8 cellular contexts compared by ENCODE assay signal in the genomic region with DNA sequence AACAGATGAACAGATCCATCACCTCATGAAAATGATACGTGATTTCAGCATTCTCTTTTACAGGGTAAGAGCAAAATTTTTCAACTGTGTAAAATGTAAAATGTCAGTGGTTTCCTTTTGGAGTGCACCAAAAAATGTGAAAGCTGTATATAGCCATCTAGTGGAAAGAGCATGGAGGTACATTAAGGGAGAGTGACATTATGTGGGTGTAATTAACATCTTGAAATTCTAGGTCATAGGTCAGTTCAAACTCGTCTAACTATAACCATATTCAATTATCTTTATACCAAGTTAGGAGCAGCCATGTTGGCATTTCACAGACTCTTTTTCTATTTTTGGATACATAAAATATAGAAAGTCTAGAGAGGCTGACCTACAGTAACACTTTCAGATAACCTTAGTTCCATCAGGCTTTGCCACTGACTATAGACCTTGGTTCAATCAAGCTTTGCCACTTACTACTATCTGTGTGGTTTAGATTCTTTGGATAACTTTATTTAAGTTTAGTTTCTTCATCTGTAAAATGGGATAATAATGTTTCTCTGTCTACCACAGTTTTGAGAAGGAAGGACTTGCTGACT. TPM values are rescaled to one million over a fixed set of nuclear protein-coding genes. Genes with fewer than 3 reads are reported as not detected.
DNase-seq lines count a peak whose midpoint lies in the region; ATAC-seq, FAIRE-seq and TF ChIP-seq lines count a peak whose summit lies in the region.

No MANE protein-coding gene starts in this region.

- no peaks in the 10 kb centered on the region for H3K9me2 ChIP-seq in Karpas-422 (replicated peaks; ENCODE audit: insufficient read depth, low read length)

- H3K9me3 ChIP-seq in Karpas-422 (ENCODE audit: low read length) (no peaks in the 10 kb centered on the region), left ventricle myocardium inferior (replicated peaks) (no peaks in the 10 kb centered on the region)

- H3K4me1 ChIP-seq in Karpas-422 (ENCODE audit: low read length) (peaks cover 3% of the 10 kb centered on the region), left ventricle myocardium inferior (peaks cover 6% of the 10 kb centered on the region)

- H3K27ac ChIP-seq in Karpas-422 (ENCODE audit: low read length): no peak overlapping the region
- no peak overlapping the region for H3K27ac ChIP-seq in left ventricle myocardium inferior (replicated peaks)

- DNase-seq in Right ventricle myocardium superior (no peak), cardiac septum (ENCODE audit: low spot score) (no peak), H7 (peak; percentile 18), Karpas-422 (peak; percentile 62), left ventricle myocardium inferior (no peak), H54 (ENCODE audit: insufficient read length, low spot score) (no peak)
- DNase-seq in activated CD8-positive, alpha-beta T cell treated with anti-CD3 and anti-CD28 coated beads, Interleukin-2, amount 10 ng/mL, durations not matched to agents 7 days and 5 days: no peak
- DNase-seq in stimulated activated naive CD8-positive, alpha-beta T cell treated with anti-CD3 and anti-CD28 coated beads, Interleukin-15, Interleukin-2, amounts not matched to agents 100 U/mL and 50 U/mL, for 24 hours: no peak

- H3K79me2 ChIP-seq in Karpas-422 (ENCODE audit: low read length): peaks cover 3% of the 10 kb centered on the region; the same call in 1 of the 2 replicates

- peaks cover 1% of the 10 kb centered on the region; the same call in 1 of the 2 replicates for H3K36me3 ChIP-seq in H7 (replicated peaks; ENCODE audit: control insufficient read depth, insufficient read depth, low read length)
- no peaks in the 10 kb centered on the region for H3K36me3 ChIP-seq in Karpas-422 (ENCODE audit: insufficient read depth, low read length)
- no peaks in the 10 kb centered on the region for H3K36me3 ChIP-seq in left ventricle myocardium inferior

- H3K9me3 Mint-ChIP-seq in activated CD8-positive, alpha-beta T cell treated with anti-CD3 and anti-CD28 coated beads, Interleukin-2, amount 10 ng/mL, durations not matched to agents 7 days and 5 days (ENCODE audit: insufficient read depth): no peaks in the 10 kb centered on the region

- no peak for FAIRE-seq in H54 (lab: Jason Lieb, UNC)

- POLR2A ChIA-PET in activated CD8-positive, alpha-beta T cell treated with anti-CD3 and anti-CD28 coated beads, Interleukin-2, amount 10 ng/mL, durations not matched to agents 7 days and 5 days (lab: Charles Lee): no interaction called here

- no peak overlapping the region for H3K27ac Mint-ChIP-seq in activated CD8-positive, alpha-beta T cell treated with anti-CD3 and anti-CD28 coated beads, Interleukin-2, amount 10 ng/mL, durations not matched to agents 7 days and 5 days

- no peak overlapping the region for H3K9ac ChIP-seq in Karpas-422 (ENCODE audit: low read length)

- H3K27me3 Mint-ChIP-seq in activated CD8-positive, alpha-beta T cell treated with anti-CD3 and anti-CD28 coated beads, Interleukin-2, amount 10 ng/mL, durations not matched to agents 7 days and 5 days (ENCODE audit: low read depth): no peaks in the 10 kb centered on the region

- intact Hi-C loops in Right ventricle myocardium superior (cut with DNase I): no loop called here
- intact Hi-C loops in cardiac septum (cut with DNase I): loop anchor here (10.0 kb wide), 1 partner anchor 965 kb away; no protein-coding TSS in a partner anchor
- intact Hi-C loops in left ventricle myocardium inferior (cut with micrococcal nuclease): loop anchor here (5.0 kb wide), 1 partner anchor 88 kb away; no protein-coding TSS in a partner anchor

- H4K20me1 ChIP-seq in Karpas-422 (ENCODE audit: insufficient read depth, low read depth, low read length): no peaks in the 10 kb centered on the region

- TF ChIP-seq CTCF in left ventricle myocardium inferior (IDR thresholded peaks at IDR 0.05; ENCODE audit: borderline replicate concordance): peak; percentile 71

- no peak overlapping the region for H3K4me2 ChIP-seq in Karpas-422 (ENCODE audit: low read depth, low read length, poor library complexity, severe bottlenecking)

- TF ChIP-seq POLR2A in H54 (IDR thresholded peaks at IDR 0.05; ENCODE audit: low read depth, low read length): no peak

- ATAC-seq in Right ventricle myocardium superior (ENCODE audit: poor library complexity): peak; percentile 73
- peak; percentile 84 for ATAC-seq in activated CD8-positive, alpha-beta T cell treated with anti-CD3 and anti-CD28 coated beads, Interleukin-2, amount 10 ng/mL, durations not matched to agents 7 days and 5 days
- peak; percentile 82 for ATAC-seq in stimulated activated naive CD8-positive, alpha-beta T cell treated with anti-CD3 and anti-CD28 coated beads, Interleukin-15, Interleukin-2, amounts not matched to agents 100 U/mL and 50 U/mL, for 24 hours

- H2AFZ ChIP-seq in Karpas-422 (ENCODE audit: low read length): no peak overlapping the region

- no peak overlapping the region for H3K4me3 Mint-ChIP-seq in activated CD8-positive, alpha-beta T cell treated with anti-CD3 and anti-CD28 coated beads, Interleukin-2, amount 10 ng/mL, durations not matched to agents 7 days and 5 days

- no peaks in the 10 kb centered on the region for H3K27me3 ChIP-seq in H7 (ENCODE audit: control insufficient read depth, insufficient read depth, low read length)
- no peaks in the 10 kb centered on the region for H3K27me3 ChIP-seq in Karpas-422 (ENCODE audit: low read length)
- H3K27me3 ChIP-seq in left ventricle myocardium inferior (ENCODE audit: low read depth): no peaks in the 10 kb centered on the region

- H3K36me3 Mint-ChIP-seq in activated CD8-positive, alpha-beta T cell treated with anti-CD3 and anti-CD28 coated beads, Interleukin-2, amount 10 ng/mL, durations not matched to agents 7 days and 5 days (ENCODE audit: low read depth): peaks cover 59% of the 10 kb centered on the region

- peaks cover 4% of the 10 kb centered on the region for H3K4me1 Mint-ChIP-seq in activated CD8-positive, alpha-beta T cell treated with anti-CD3 and anti-CD28 coated beads, Interleukin-2, amount 10 ng/mL, durations not matched to agents 7 days and 5 days (ENCODE audit: low read depth)

- CTCF ChIA-PET in activated CD8-positive, alpha-beta T cell treated with anti-CD3 and anti-CD28 coated beads, Interleukin-2, amount 10 ng/mL, durations not matched to agents 7 days and 5 days (lab: Charles Lee): interaction anchor here (0.7 to 8.4 kb wide), 10 partner anchors 9 to 209 kb away, joined by 3 to 110 read pairs (median 5); no protein-coding TSS in a partner anchor

- H3K4me3 ChIP-seq in H7 (ENCODE audit: insufficient read depth, low read depth, low read length): no peak overlapping the region
- no peak overlapping the region for H3K4me3 ChIP-seq in Karpas-422 (ENCODE audit: low read length)
- no peak overlapping the region for H3K4me3 ChIP-seq in left ventricle myocardium inferior

RNA-seq across cellular contexts. Expression of a gene that starts 30.2 kb away (rescaled TPM):
- total RNA-seq in Right ventricle myocardium superior (not detected), cardiac septum (0.16 TPM), left ventricle myocardium inferior (0.11 TPM)
- total RNA-seq in H7 (2014; rRNA removed; shearing (Covaris generic)): 7.8 and 8.8 TPM in 2 replicates
- total RNA-seq in Karpas-422 (2014; rRNA removed; shearing (Covaris generic); ENCODE audit: low replicate concordance): 4.6 and 9.1 TPM in 2 replicates
- 10 to 100 TPM; 33.7 to 35.2 TPM for total RNA-seq in activated CD8-positive, alpha-beta T cell treated with anti-CD3 and anti-CD28 coated beads, Interleukin-2, amount 10 ng/mL, durations not matched to agents 7 days and 5 days

Comparison
In these comparisons a context has a peak if more than half of its experiments do, and no peak if none do; other contexts are left out.
1. DNase-seq: peak in H7 (single experiment) and Karpas-422 (single experiment); none in Right ventricle myocardium superior (single experiment), cardiac septum (single experiment), activated CD8-positive, alpha-beta T cell treated with anti-CD3 and anti-CD28 coated beads, Interleukin-2, amount 10 ng/mL, durations not matched to agents 7 days and 5 days (single experiment), left ventricle myocardium inferior (single experiment), stimulated activated naive CD8-positive, alpha-beta T cell treated with anti-CD3 and anti-CD28 coated beads, Interleukin-15, Interleukin-2, amounts not matched to agents 100 U/mL and 50 U/mL, for 24 hours (single experiment) and H54 (single experiment).
2. Peak in every context shown above with its lines, with median percentiles within 50 percentile points of each other: ATAC-seq.